In the genomic region with DNA sequence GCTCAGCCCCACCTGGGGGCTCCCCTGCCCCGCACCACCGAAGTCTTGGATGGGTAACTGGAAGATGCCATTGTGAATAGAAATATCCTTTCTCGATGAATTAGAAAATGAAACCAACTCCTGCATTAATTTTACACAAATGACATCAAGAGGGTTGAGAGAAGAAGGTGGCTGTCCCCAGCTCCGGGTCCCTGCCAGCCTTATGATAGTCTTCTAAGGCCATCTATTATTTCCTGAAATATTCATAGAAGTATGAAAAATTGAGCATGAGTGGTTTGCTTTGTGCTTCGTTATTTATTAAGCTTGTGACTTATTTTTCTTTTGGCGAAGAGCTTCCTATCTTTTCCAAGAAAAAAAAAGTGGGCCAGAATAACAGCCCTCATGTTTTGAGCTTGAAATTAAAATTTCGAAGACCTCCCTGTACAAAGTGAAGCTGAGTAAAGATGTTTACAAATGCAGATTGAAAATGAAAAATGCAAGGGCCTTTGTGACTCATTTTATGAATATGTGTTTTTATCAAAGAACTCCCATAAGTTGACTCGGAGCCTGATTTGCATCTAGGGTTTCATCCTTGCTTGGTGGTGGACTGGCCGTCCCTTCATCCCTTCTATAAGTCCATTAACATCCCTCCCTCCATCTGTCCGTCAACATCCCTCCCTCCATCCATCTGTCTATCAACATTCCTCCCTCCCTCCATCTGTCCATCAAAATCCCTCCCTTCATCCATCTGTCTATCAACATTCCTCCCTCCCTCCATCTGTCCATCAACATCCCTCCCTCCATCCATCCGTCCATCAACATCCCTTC, we compare ENCODE assay signal across 9 cellular contexts. TPM values are rescaled to one million over a fixed set of nuclear protein-coding genes. Genes with fewer than 3 reads are reported as not detected.
A peak's percentile ranks its signal among the peaks of the same experiment; 100 is the strongest.
DNase-seq lines count a peak whose midpoint lies in the region; ATAC-seq, FAIRE-seq and TF ChIP-seq lines count a peak whose summit lies in the region.
"Had no signal": no experiment of that assay in that cellular context is flagged by ENCODE, and none has a peak within 500 bp of the region (broad histone marks: within the 10 kb centered on the region; RNA-seq: fewer than 3 reads in every experiment).

No MANE protein-coding gene starts in this region.

- TF ChIP-seq CTCF in GM06990 (IDR thresholded peaks at IDR 0.05; ENCODE audit: insufficient read depth, low read length, poor library complexity, severe bottlenecking), result no peak
- TF ChIP-seq CTCF in WTC11 (IDR thresholded peaks at IDR 0.05), result no peak

- CTCF ChIA-PET in HEK293T (lab: Yijun Ruan, JAX), result no interaction called here
- CTCF ChIA-PET in WTC11 (lab: Charles Lee), result interaction anchor here (0.6 to 1.5 kb wide), 11 partner anchors 9 to 602 kb away, joined by 3 to 6 read pairs (median 3); a partner anchor contains a TSS

- peaks cover 5% of the 10 kb centered on the region; the same call in 1 of the 2 replicates for H3K9me3 Mint-ChIP-seq in WTC11

- H3K36me3 Mint-ChIP-seq in WTC11, result no peaks in the 10 kb centered on the region

- H3K4me1 ChIP-seq in iPS-20b (ENCODE audit: insufficient read depth, low read length) (no peaks in the 10 kb centered on the region; the same call in 1 of the 2 replicates), stomach smooth muscle (ENCODE audit: control insufficient read depth, insufficient read depth, low read length) (peaks cover 7% of the 10 kb centered on the region)

- peaks cover 3% of the 10 kb centered on the region for H3K27me3 Mint-ChIP-seq in WTC11 (ENCODE audit: low read depth)

- no peaks in the 10 kb centered on the region for H3K9me3 ChIP-seq in iPS-20b (ENCODE audit: insufficient read depth, low read depth, low read length)
- no peaks in the 10 kb centered on the region for H3K9me3 ChIP-seq in stomach smooth muscle (ENCODE audit: control insufficient read depth in 2 of 2, low read length in 2 of 2)

- H3K27me3 ChIP-seq in GM06990 (replicated peaks; ENCODE audit: control insufficient read depth, insufficient read depth, low read length) (no peaks in the 10 kb centered on the region; the same call in none of the 2 replicates), iPS-20b (ENCODE audit: insufficient read depth, low read length) (peaks cover 12% of the 10 kb centered on the region; the same call in 1 of the 2 replicates), stomach smooth muscle (ENCODE audit: control insufficient read depth in 1 of 2, insufficient read depth in 2 of 2, low read length in 2 of 2) (peaks cover 0 to 22% of the 10 kb centered on the region in 2 donors)

- ATAC-seq in WTC11, result no peak

- POLR2A ChIA-PET in HEK293T (lab: Yijun Ruan, JAX), result no interaction called here
- POLR2A ChIA-PET in WTC11 (lab: Charles Lee), result no interaction called here

- H3K27ac Mint-ChIP-seq in WTC11, result no peak overlapping the region

- H3K27ac ChIP-seq in iPS-20b (ENCODE audit: low read length) (no peak overlapping the region), stomach smooth muscle (ENCODE audit: low read length) (peak overlapping the region; percentile 18)

- H3K4me1 Mint-ChIP-seq in WTC11, result peaks cover 21% of the 10 kb centered on the region

- DNase-seq in GM06990 (ENCODE audit: extremely low read depth, insufficient read length) (no peak), HEK293T (ENCODE audit: extremely low spot score) (no peak), WTC11 (ENCODE audit: low spot score) (no peak), islet precursor cell (no peak), hippocampal formation (lab: John Stamatoyannopoulos, UW) (no peak), urothelium cell line (ENCODE audit: low spot score) (no peak)

- FAIRE-seq in urothelium cell line (lab: Jason Lieb, UNC), result no peak

- peak overlapping the region; percentile 58 for H3K4me3 ChIP-seq in GM06990 (replicated peaks; ENCODE audit: low read depth, low read length)
- peak overlapping the region; percentile 56; the same call in 1 of the 2 replicates for H3K4me3 ChIP-seq in iPS-20b (ENCODE audit: low read length)
- peak overlapping the region; percentile 80 to 93 for H3K4me3 ChIP-seq in stomach smooth muscle (ENCODE audit: low read length in 2 of 2)

- peak overlapping the region; percentile 78 for H3K4me3 Mint-ChIP-seq in WTC11

- H3K36me3 ChIP-seq in GM06990 (ENCODE audit: control insufficient read depth, insufficient read depth, low read length) (no peaks in the 10 kb centered on the region), iPS-20b (ENCODE audit: insufficient read depth, low read depth, low read length) (no peaks in the 10 kb centered on the region), stomach smooth muscle (ENCODE audit: control insufficient read depth in 2 of 2, insufficient read depth in 2 of 2, low read length in 2 of 2) (no peaks in the 10 kb centered on the region)

- no peak overlapping the region; the same call in 1 of the 2 replicates for H3K9ac ChIP-seq in iPS-20b (ENCODE audit: low read depth, low read length)
- H3K9ac ChIP-seq in stomach smooth muscle (ENCODE audit: low read length in 2 of 2), result peak overlapping the region; percentile 66 to 68

TF ChIP-seq in HEK293T, 16 proteins besides CTCF, POLR2A, EP300 and RAD21:
- TF ChIP-seq SP1 (IDR thresholded peaks at IDR 0.05), result no peak
- TF ChIP-seq, protein P1, sequence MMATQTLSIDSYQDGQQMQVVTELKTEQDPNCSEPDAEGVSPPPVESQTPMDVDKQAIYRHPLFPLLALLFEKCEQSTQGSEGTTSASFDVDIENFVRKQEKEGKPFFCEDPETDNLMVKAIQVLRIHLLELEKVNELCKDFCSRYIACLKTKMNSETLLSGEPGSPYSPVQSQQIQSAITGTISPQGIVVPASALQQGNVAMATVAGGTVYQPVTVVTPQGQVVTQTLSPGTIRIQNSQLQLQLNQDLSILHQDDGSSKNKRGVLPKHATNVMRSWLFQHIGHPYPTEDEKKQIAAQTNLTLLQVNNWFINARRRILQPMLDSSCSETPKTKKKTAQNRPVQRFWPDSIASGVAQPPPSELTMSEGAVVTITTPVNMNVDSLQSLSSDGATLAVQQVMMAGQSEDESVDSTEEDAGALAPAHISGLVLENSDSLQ (IDR thresholded peaks at IDR 0.05), result peak; percentile 83; the same call in 1 of the 2 replicates
- TF ChIP-seq FOXM1 (IDR thresholded peaks at IDR 0.05; ENCODE audit: borderline replicate concordance), result no peak

TF ChIP-seq in WTC11, 78 proteins besides CTCF, POLR2A, EP300 and RAD21:
- TF ChIP-seq GRHL2 (CRISPR knock-in tag; IDR thresholded peaks at IDR 0.05; ENCODE audit: insufficient replicate concordance, severe bottlenecking) (no peak), ZNF219 (CRISPR knock-in tag; IDR thresholded peaks at IDR 0.05; ENCODE audit: borderline replicate concordance) (no peak)

RNA-seq across cellular contexts. Expression of a gene that starts 20.5 kb away (rescaled TPM):
- 2.9 to 3.4 TPM (median 3.3 TPM) in 3 replicates for total RNA-seq in WTC11 (2021)
- total RNA-seq: M059J had no signal
